7 cellular contexts compared by ENCODE assay signal in the genomic region with DNA sequence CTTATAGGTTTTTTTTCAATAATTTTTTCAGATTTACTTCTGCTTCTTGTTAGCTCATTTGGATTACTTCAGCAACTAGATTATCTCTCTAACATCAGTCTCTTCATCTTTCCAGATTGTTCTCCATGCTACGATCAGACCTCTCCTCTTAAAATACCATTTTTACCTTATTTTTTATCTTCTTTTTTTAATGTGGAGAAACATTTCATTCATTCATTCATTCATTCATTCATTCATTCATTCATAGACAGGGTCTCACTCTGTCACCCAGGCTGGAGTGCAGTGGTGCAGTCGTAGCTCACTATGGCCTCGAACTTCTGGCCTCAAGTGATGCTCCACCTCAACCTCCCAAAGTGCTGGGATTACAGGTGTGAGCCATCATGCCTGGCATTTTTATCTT.
"Had no signal": no experiment of that assay in that cellular context is flagged by ENCODE, and none has a peak within 500 bp of the region (broad histone marks: within the 10 kb centered on the region; RNA-seq: fewer than 3 reads in every experiment).

No MANE protein-coding gene starts in this region.

- DNase-seq: H9, HCEC 1CT had no signal

- H3K4me2 ChIP-seq: GM23338 had no signal

- H3K4me3 Mint-ChIP-seq: GM23338, H9, IgD-negative memory B cell had no signal

- H2AFZ ChIP-seq: GM23338 had no signal

- H3K27ac Mint-ChIP-seq: GM23338, H9 had no signal

- FAIRE-seq: H1, H54, HTR-8/SVneo had no signal

- ATAC-seq: GM23338 had no signal

- H3K27me3 Mint-ChIP-seq: IgD-negative memory B cell had no signal

- H3K4me1 Mint-ChIP-seq: GM23338, H9 had no signal

- H3K4me3 ChIP-seq: GM23338 had no signal
